In genomic region chr17:78013683-78014467, GRCh38 we compare ENCODE assay signal across 1 cellular context.
TF ChIP-seq lines count a peak whose summit lies in the region.

No MANE protein-coding gene starts in this region.

TF ChIP-seq in HCT116, 20 proteins besides CTCF, POLR2A, EP300 and RAD21 (continued from another document):
- TF ChIP-seq SRF (IDR thresholded peaks at IDR 0.05; ENCODE audit: low read depth) (no peak), TCF7L2 (IDR thresholded peaks at IDR 0.05; ENCODE audit: borderline replicate concordance, extremely low read depth, insufficient read depth, insufficient read length) (no peak)
